ENCODE assay signal across 9 cellular contexts in genomic region chr18:55337908-55338521, GRCh38.
DNase-seq lines count a peak whose midpoint lies in the region; ATAC-seq and TF ChIP-seq lines count a peak whose summit lies in the region.
"Had no signal": no experiment of that assay in that cellular context is flagged by ENCODE, and none has a peak within 500 bp of the region (broad histone marks: within the 10 kb centered on the region; RNA-seq: fewer than 3 reads in every experiment).

No MANE protein-coding gene starts in this region.

- CTCF ChIA-PET in WTC11 (lab: Charles Lee), result no interaction called here

- H3K9me3 Mint-ChIP-seq in WTC11, result no peaks in the 10 kb centered on the region

- H3K9me3 ChIP-seq in right atrium auricular region, result no peaks in the 10 kb centered on the region
- no peaks in the 10 kb centered on the region for H3K9me3 ChIP-seq in MG63
- H3K9me3 ChIP-seq in HAP-1, result no peaks in the 10 kb centered on the region

- H3K27me3 Mint-ChIP-seq in WTC11 (ENCODE audit: low read depth), result no peaks in the 10 kb centered on the region

- DNase-seq in WTC11 (ENCODE audit: low spot score) (no peak), right atrium auricular region (ENCODE audit: low spot score) (peak; percentile 71), MG63 (no peak), HAP-1 (ENCODE audit: low spot score in 2 of 2) (no peak), GOT3 (lab: John Stamatoyannopoulos, UW) (no peak), NCI-H146 (lab: John Stamatoyannopoulos, UW) (no peak)
- DNase-seq: stimulated activated CD4-positive, alpha-beta T cell treated with anti-CD3 and anti-CD28 coated beads, Interleukin-15, amount 100 ng/mL, for 24 hours had no signal

- H3K27me3 ChIP-seq in right atrium auricular region, result no peaks in the 10 kb centered on the region
- no peaks in the 10 kb centered on the region for H3K27me3 ChIP-seq in MG63
- H3K27me3 ChIP-seq in HAP-1 (ENCODE audit: low read depth), result no peaks in the 10 kb centered on the region

- no peaks in the 10 kb centered on the region for H3K36me3 Mint-ChIP-seq in WTC11

- no peak for TF ChIP-seq CTCF in WTC11 (IDR thresholded peaks at IDR 0.05)
- no peak for TF ChIP-seq CTCF in right atrium auricular region (IDR thresholded peaks at IDR 0.05)

- H3K27ac ChIP-seq in right atrium auricular region, result peak overlapping the region; percentile 64 to 81
- H3K27ac ChIP-seq in skin epidermis, result peak overlapping the region in 19 of 21 experiments; percentile 2 to 79 (median 48)

- peaks cover 62% of the 10 kb centered on the region for H3K4me1 Mint-ChIP-seq in WTC11

- ATAC-seq in GM19438 (IDR thresholded peaks at IDR 0.05; ENCODE audit: low read depth, unreplicated experiment) (peak; percentile 63), WTC11 (peak; percentile 54)

- H3K4me3 ChIP-seq in right atrium auricular region (peak overlapping the region in 1 of 2 donors; percentile 22), skin epidermis (no peak overlapping the region), MG63 (no peak overlapping the region), HAP-1 (no peak overlapping the region)

- peaks cover 0 to 47% of the 10 kb centered on the region in 2 donors for H3K4me1 ChIP-seq in right atrium auricular region
- peaks cover 9% of the 10 kb centered on the region for H3K4me1 ChIP-seq in HAP-1

- H3K36me3 ChIP-seq in right atrium auricular region (no peaks in the 10 kb centered on the region), MG63 (no peaks in the 10 kb centered on the region), HAP-1 (replicated peaks) (no peaks in the 10 kb centered on the region)

- H3K4me3 Mint-ChIP-seq in WTC11, result no peak overlapping the region

- in situ Hi-C loops in HAP-1 (cut with MboI; ENCODE audit: low sequenced_read_pairs), result no loop called here

- H3K27ac Mint-ChIP-seq in WTC11, result peak overlapping the region; percentile 73

- POLR2A ChIA-PET in WTC11 (lab: Charles Lee), result no interaction called here

TF ChIP-seq in WTC11, 78 proteins besides CTCF, POLR2A, EP300 and RAD21:
- TF ChIP-seq CBFB (CRISPR knock-in tag; IDR thresholded peaks at IDR 0.05; ENCODE audit: low read depth) (no peak), OVOL2 (CRISPR knock-in tag; IDR thresholded peaks at IDR 0.05; ENCODE audit: borderline replicate concordance) (no peak), TEAD1 (CRISPR knock-in tag; IDR thresholded peaks at IDR 0.05) (no peak), MAX (CRISPR knock-in tag; IDR thresholded peaks at IDR 0.05) (no peak), GABPB1 (CRISPR knock-in tag; IDR thresholded peaks at IDR 0.05) (no peak)
